ENCODE assay signal across 28 cellular contexts in genomic region chr12:14984036-14984435, GRCh38. TPM values are rescaled to one million over a fixed set of nuclear protein-coding genes. Genes with fewer than 3 reads are reported as not detected.
"Had no signal": no experiment of that assay in that cellular context is flagged by ENCODE, and none has a peak within 500 bp of the region (broad histone marks: within the 10 kb centered on the region; RNA-seq: fewer than 3 reads in every experiment).

No MANE protein-coding gene starts in this region.

- H3K27ac Mint-ChIP-seq: memory B cell; natural killer cell treated with Interleukin-12 subunit alpha and Interleukin-12 subunit beta and Interleukin-15 and Interleukin-18, amount 100 ng/mL, for 72 hours; type B pancreatic cell had no signal

- H3K9me3 Mint-ChIP-seq: effector memory CD8-positive, alpha-beta T cell; natural killer cell treated with Interleukin-12 subunit alpha and Interleukin-12 subunit beta and Interleukin-15 and Interleukin-18, amount 100 ng/mL, for 72 hours; stimulated activated memory B cell treated with anti-CD40 and anti-IgM and Interleukin-4, amounts not matched to agents 10 μg/mL and 1 μg/mL and 100 μg/mL, for 72 hours had no signal

- H3K36me3 Mint-ChIP-seq: memory B cell; natural killer cell treated with Interleukin-12 subunit alpha and Interleukin-12 subunit beta and Interleukin-15 and Interleukin-18, amount 100 ng/mL, for 72 hours; stimulated activated memory B cell treated with anti-CD40 and anti-IgM and Interleukin-4, amounts not matched to agents 10 μg/mL and 1 μg/mL and 100 μg/mL, for 72 hours had no signal

- ATAC-seq: effector memory CD8-positive, alpha-beta T cell; left ventricle myocardium superior; lower lobe of right lung; natural killer cell treated with Interleukin-12 subunit alpha and Interleukin-12 subunit beta and Interleukin-15 and Interleukin-18, amount 100 ng/mL, for 72 hours; psoas muscle; right cardiac atrium; stimulated activated memory B cell treated with anti-CD40 and anti-IgM and Interleukin-4, amounts not matched to agents 10 μg/mL and 1 μg/mL and 100 μg/mL, for 72 hours; stimulated activated naive CD8-positive, alpha-beta T cell treated with anti-CD3 and anti-CD28 coated beads, Interleukin-15, Interleukin-2, amounts not matched to agents 100 U/mL and 50 U/mL, for 24 hours had no signal

- DNase-seq: effector memory CD8-positive, alpha-beta T cell; erythroblast; esophagus squamous epithelium; hypothalamus; left ventricle myocardium superior; lower lobe of right lung; nucleus accumbens; posterior cingulate gyrus; psoas muscle; right cardiac atrium; sigmoid colon; stimulated activated CD4-positive, alpha-beta T cell treated with anti-CD3 and anti-CD28 coated beads, Interleukin-4, amount 100 ng/mL, for 4 hours; stimulated activated naive CD8-positive, alpha-beta T cell treated with anti-CD3 and anti-CD28 coated beads, Interleukin-15, Interleukin-2, amounts not matched to agents 100 U/mL and 50 U/mL, for 24 hours; substantia nigra; testis; tibial artery had no signal

- H3K27me3 Mint-ChIP-seq: memory B cell; stimulated activated memory B cell treated with anti-CD40 and anti-IgM and Interleukin-4, amounts not matched to agents 10 μg/mL and 1 μg/mL and 100 μg/mL, for 72 hours had no signal

- H3K4me3 Mint-ChIP-seq: memory B cell; natural killer cell treated with Interleukin-12 subunit alpha and Interleukin-12 subunit beta and Interleukin-15 and Interleukin-18, amount 100 ng/mL, for 72 hours; neural crest cell; stimulated activated memory B cell treated with anti-CD40 and anti-IgM and Interleukin-4, amounts not matched to agents 10 μg/mL and 1 μg/mL and 100 μg/mL, for 72 hours; type B pancreatic cell had no signal

RNA-seq across cellular contexts. Expression of gene PDE6H, which starts 11.2 kb away (rescaled TPM):
- total RNA-seq: dermis microvascular lymphatic vessel endothelial cell; esophagus squamous epithelium; frontal cortex; left ventricle myocardium superior; natural killer cell treated with Interleukin-12 subunit alpha and Interleukin-12 subunit beta and Interleukin-15 and Interleukin-18, amount 100 ng/mL, for 72 hours; neural crest cell; osteocyte; psoas muscle; renal cortical epithelial cell; right cardiac atrium; sigmoid colon; skeletal muscle tissue; testis; urinary bladder had no signal
- polyA plus RNA-seq: keratinocyte, psoas muscle, right cardiac atrium, sigmoid colon, urinary bladder had no signal

RNA-seq across cellular contexts. Expression of gene ERP27, which starts 45.7 kb away (rescaled TPM):
- total RNA-seq: frontal cortex, neural crest cell, sigmoid colon, skeletal muscle tissue had no signal
